Comparison of ENCODE assay signal across 1 cellular context in the genomic region with DNA sequence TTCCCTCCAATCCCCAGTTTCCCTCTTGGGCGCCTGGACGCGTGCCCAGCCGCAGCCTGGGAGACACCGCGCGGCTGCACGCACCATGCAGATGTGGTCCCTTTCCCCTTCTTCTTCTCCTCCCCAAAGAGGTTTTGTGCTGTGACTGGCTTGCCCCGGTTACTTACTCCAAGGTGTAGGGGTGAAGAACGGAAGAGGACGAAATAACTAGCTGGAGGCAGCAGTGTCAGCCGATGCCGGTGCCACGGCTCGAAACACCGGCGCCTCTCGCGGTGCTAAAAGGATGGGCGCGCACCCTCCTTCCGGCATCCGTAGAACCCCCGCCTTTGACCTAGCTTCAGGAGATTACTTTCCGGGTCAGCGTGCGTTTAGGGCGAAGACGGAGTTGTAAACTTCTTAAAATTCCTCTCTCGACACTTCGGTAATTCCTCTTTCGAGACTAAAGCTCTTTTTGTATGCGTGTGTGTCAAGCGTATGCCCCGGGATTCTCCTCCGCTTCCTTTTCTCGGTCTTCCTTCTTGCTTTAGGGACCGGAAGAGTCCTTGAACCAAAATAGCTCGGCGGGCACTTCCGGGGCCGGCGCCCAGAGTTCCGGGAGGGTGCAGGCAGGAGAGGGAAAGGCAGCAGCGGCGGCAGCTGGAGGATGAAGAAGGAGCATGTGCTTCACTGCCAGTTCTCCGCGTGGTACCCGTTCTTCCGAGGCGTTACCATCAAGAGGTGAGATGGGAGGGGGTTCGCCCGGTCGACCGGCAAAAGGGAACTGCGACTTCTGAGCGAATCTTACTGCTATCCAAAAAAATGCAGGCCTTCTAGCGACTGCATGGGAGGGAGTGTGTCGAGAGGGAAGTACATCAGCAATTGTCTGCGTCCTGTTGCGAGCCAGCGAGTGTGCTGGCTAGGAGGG.
TF ChIP-seq lines count a peak whose summit lies in the region.

A gene with protein sequence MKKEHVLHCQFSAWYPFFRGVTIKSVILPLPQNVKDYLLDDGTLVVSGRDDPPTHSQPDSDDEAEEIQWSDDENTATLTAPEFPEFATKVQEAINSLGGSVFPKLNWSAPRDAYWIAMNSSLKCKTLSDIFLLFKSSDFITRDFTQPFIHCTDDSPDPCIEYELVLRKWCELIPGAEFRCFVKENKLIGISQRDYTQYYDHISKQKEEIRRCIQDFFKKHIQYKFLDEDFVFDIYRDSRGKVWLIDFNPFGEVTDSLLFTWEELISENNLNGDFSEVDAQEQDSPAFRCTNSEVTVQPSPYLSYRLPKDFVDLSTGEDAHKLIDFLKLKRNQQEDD (plus strand): TSS at position 586 of the 904 bp plus-strand sequence. CDS start 58 bp downstream, at position 644.
A gene (minus strand): TSS at position 289 of the 904 bp plus-strand sequence. CDS start 9,600 bp downstream, outside the sequence.

TF ChIP-seq in endothelial cell of umbilical vein, 7 proteins besides CTCF, POLR2A, EP300 and RAD21 (continued from another document):
- TF ChIP-seq, protein P1, sequence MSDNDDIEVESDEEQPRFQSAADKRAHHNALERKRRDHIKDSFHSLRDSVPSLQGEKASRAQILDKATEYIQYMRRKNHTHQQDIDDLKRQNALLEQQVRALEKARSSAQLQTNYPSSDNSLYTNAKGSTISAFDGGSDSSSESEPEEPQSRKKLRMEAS (IDR thresholded peaks at IDR 0.05; ENCODE audit: insufficient read depth, insufficient read length) = peak; percentile 48
